In the genomic region with DNA sequence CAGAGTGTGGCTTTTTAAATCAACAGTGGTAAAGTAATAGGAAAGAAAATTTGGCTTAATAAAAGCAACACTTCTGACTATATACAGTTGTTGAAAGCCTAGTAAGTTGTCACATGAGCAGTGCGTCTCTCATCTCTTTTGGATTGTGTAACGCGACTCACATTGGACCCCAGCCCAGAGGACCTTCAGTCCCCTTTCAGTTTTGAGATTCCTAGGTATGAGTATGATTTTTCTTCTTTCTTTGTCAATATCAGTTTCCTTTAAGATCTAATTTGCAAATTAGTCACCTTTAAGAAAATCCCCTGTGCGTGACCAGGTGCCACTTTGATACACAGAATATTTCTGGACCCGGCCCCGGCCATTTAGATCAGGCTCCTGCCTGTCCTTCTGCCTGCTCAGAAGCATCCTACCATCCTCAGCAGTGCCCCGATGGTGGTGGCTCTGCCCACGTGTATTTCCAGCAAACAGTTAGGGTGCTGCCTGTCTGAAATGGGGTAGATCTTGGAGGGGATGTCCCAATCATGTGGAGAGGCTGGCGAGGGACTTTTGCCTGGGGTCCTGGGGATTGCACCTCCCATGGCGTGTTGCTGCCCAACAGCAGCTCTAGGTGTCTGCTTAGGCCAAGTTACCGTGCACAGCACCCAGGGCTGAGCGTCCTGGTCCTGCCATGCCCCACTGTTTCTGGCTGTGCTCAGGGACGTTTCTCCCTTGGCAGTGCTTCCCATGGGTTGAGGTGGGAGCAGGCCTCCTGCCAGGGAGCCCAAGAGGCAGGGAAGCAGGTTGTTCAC, we compare ENCODE assay signal across 20 cellular contexts. TPM values are rescaled to one million over a fixed set of nuclear protein-coding genes. Genes with fewer than 3 reads are reported as not detected.
DNase-seq lines count a peak whose midpoint lies in the region; ATAC-seq, FAIRE-seq and TF ChIP-seq lines count a peak whose summit lies in the region.
"Had no signal": no experiment of that assay in that cellular context is flagged by ENCODE, and none has a peak within 500 bp of the region (broad histone marks: within the 10 kb centered on the region; RNA-seq: fewer than 3 reads in every experiment).

No MANE protein-coding gene starts in this region.

- TF ChIP-seq POLR2A in right lobe of liver (IDR thresholded peaks at IDR 0.05), result no peak
- no peak for TF ChIP-seq POLR2A in HepG2 (IDR thresholded peaks at IDR 0.05; ENCODE audit: insufficient read depth in 1 of 2, low read depth in 2 of 2, low read length in 2 of 2)
- no peak for TF ChIP-seq POLR2A in H1 (IDR thresholded peaks at IDR 0.05; ENCODE audit: control extremely low read depth in 1 of 2, low read depth in 2 of 2, low read length in 2 of 2)

- no peak overlapping the region for H3K9ac ChIP-seq in HepG2 (ENCODE audit: insufficient read depth, low read depth, low read length)
- no peak overlapping the region for H3K9ac ChIP-seq in H1 (replicated peaks in 1 of 4; ENCODE audit: extremely low read depth in 1 of 4, low read depth in 3 of 4, low read length in 3 of 4)

- ATAC-seq in right lobe of liver (peak; percentile 33 to 71 (median 44)), HepG2 (no peak), memory B cell (ENCODE audit: low read depth) (no peak), HG02763 (IDR thresholded peaks at IDR 0.05; ENCODE audit: unreplicated experiment) (no peak)

- H3K36me3 ChIP-seq in right lobe of liver (peaks cover 0 to 26% (median under 1%) of the 10 kb centered on the region in 4 donors), HepG2 (replicated peaks in 1 of 2; ENCODE audit: control insufficient read depth in 1 of 2, insufficient read depth in 2 of 2, low read length in 2 of 2) (peaks cover 19 to 63% of the 10 kb centered on the region in 2 experiments; a peak in 4 of 5 replicates), H1 (ENCODE audit: control insufficient read depth in 2 of 4, insufficient read depth in 4 of 4, low read length in 3 of 4) (peaks cover 7 to 13% (median 13%) of the 10 kb centered on the region in 4 experiments; a peak in 6 of 8 replicates)

- CTCF ChIA-PET in HepG2 (lab: Yijun Ruan, JAX; ENCODE audit: low intra/inter-chr PET ratio, low total read pairs) (no interaction called here), H1 (lab: Charles Lee; ENCODE audit: partially characterized antibody) (no interaction called here)

- no peak overlapping the region for H2BK20ac ChIP-seq in H1 (ENCODE audit: low read length)

- no peak overlapping the region for H3K4me3 ChIP-seq in right lobe of liver
- no peak overlapping the region for H3K4me3 ChIP-seq in HepG2 (replicated peaks in 1 of 3; ENCODE audit: insufficient read depth in 1 of 3, low read depth in 2 of 3, low read length in 3 of 3)
- no peak overlapping the region for H3K4me3 ChIP-seq in H1 (ENCODE audit: extremely low read depth in 1 of 4, insufficient read depth in 2 of 4, low read depth in 3 of 4, low read length in 4 of 4)

- H3K36me3 Mint-ChIP-seq in memory B cell, result peaks cover 22% of the 10 kb centered on the region

- no peak overlapping the region for H3K56ac ChIP-seq in H1 (replicated peaks; ENCODE audit: insufficient read length, low read depth, low read length)

- no peaks in the 10 kb centered on the region for H3K9me3 Mint-ChIP-seq in memory B cell
- H3K9me3 Mint-ChIP-seq: IgD-negative memory B cell had no signal

- H3K23ac ChIP-seq in H1 (ENCODE audit: insufficient read length), result no peak overlapping the region

- POLR2A ChIA-PET in HepG2 (lab: Yijun Ruan, JAX) (no interaction called here), H1 (lab: Charles Lee; ENCODE audit: partially characterized antibody) (no interaction called here)

- H3K27ac Mint-ChIP-seq in memory B cell, result peak overlapping the region; percentile 60

- no peaks in the 10 kb centered on the region for H3K23me2 ChIP-seq in H1 (ENCODE audit: low read depth, low read length)

- H2AFZ ChIP-seq in HepG2 (ENCODE audit: low read length) (no peak overlapping the region), H1 (ENCODE audit: low read length) (no peak overlapping the region)

- H3K9me3 ChIP-seq in right lobe of liver (no peaks in the 10 kb centered on the region), HepG2 (ENCODE audit: low read length) (no peaks in the 10 kb centered on the region), H1 (ENCODE audit: insufficient read depth in 2 of 2, low read depth in 1 of 2, low read length in 1 of 2) (no peaks in the 10 kb centered on the region)

- H3K27ac ChIP-seq in right lobe of liver (no peak overlapping the region), HepG2 (ENCODE audit: extremely low read length, insufficient read depth, low read length) (no peak overlapping the region), H1 (ENCODE audit: low read depth, low read length) (no peak overlapping the region)

- no peak overlapping the region for H3K14ac ChIP-seq in H1 (ENCODE audit: insufficient read length)

- no peak overlapping the region for H2BK15ac ChIP-seq in H1 (ENCODE audit: low read length)

- no peak overlapping the region for H3K4me2 ChIP-seq in HepG2 (ENCODE audit: low read depth, low read length)
- H3K4me2 ChIP-seq in H1 (ENCODE audit: insufficient read depth in 1 of 2, low read depth in 2 of 2, low read length in 2 of 2), result no peak overlapping the region

- no peaks in the 10 kb centered on the region for H4K20me1 ChIP-seq in HepG2 (ENCODE audit: insufficient read depth, low read length)
- peaks cover 14 to 25% of the 10 kb centered on the region in 2 experiments for H4K20me1 ChIP-seq in H1 (replicated peaks in 1 of 2; ENCODE audit: control insufficient read depth in 1 of 2, insufficient read depth in 2 of 2, low read length in 2 of 2)

- intact Hi-C loops in right lobe of liver (cut with DNase I), result no loop called here
- intact Hi-C loops in HepG2 (cut with micrococcal nuclease; ENCODE audit: unreplicated experiment), result no loop called here
- intact Hi-C loops in head of caudate nucleus (cut with DNase I), result no loop called here

- H2BK12ac ChIP-seq in H1 (ENCODE audit: low read depth, low read length), result no peak overlapping the region

- TF ChIP-seq CTCF in right lobe of liver (IDR thresholded peaks at IDR 0.05) (no peak), HepG2 (CRISPR knock-in tag; IDR thresholded peaks at IDR 0.05) (no peak), H1 (IDR thresholded peaks at IDR 0.05; ENCODE audit: control extremely low read depth in 1 of 3, insufficient read depth in 1 of 3, low read depth in 1 of 3, low read length in 3 of 3) (no peak)

- no TSS peak for BruUV-seq in HepG2 (replicated peaks; lab: Mats Ljungman, UMichigan)

- no peaks in the 10 kb centered on the region for H3K27me3 Mint-ChIP-seq in memory B cell
- H3K27me3 Mint-ChIP-seq: IgD-negative memory B cell had no signal

- TF ChIP-seq RAD21 in HepG2 (CRISPR knock-in tag; IDR thresholded peaks at IDR 0.05) (no peak), H1 (IDR thresholded peaks at IDR 0.05 in 1 of 2, conservative IDR thresholded peaks at IDR 0.05 in 1 of 2; ENCODE audit: low read depth in 2 of 2, low read length in 2 of 2) (no peak)

- no peak overlapping the region for H4K91ac ChIP-seq in H1 (replicated peaks; ENCODE audit: insufficient read length, low read length)

- H3K4me1 ChIP-seq in right lobe of liver (peaks cover 0 to 25% (median 3%) of the 10 kb centered on the region in 4 donors), HepG2 (ENCODE audit: insufficient read depth, low read length) (no peaks in the 10 kb centered on the region), H1 (replicated peaks in 1 of 4; ENCODE audit: control insufficient read depth in 3 of 4, insufficient read depth in 4 of 4, low read length in 3 of 4) (no peaks in the 10 kb centered on the region)

- TF ChIP-seq EP300 in HepG2 (IDR thresholded peaks at IDR 0.05; ENCODE audit: low read depth in 2 of 2, low read length in 2 of 2) (no peak), HepG2 (CRISPR knock-in tag; IDR thresholded peaks at IDR 0.05; ENCODE audit: borderline replicate concordance) (no peak), H1 (IDR thresholded peaks at IDR 0.05; ENCODE audit: borderline replicate concordance in 1 of 2, low read depth in 2 of 2, low read length in 2 of 2) (no peak)

- FAIRE-seq in HepG2 (lab: Jason Lieb, UNC), result no peak
- FAIRE-seq in H1 (lab: Jason Lieb, UNC), result no peak
- no peak for FAIRE-seq in HTR-8/SVneo (lab: Jason Lieb, UNC)
- FAIRE-seq: endometrium, GM12891 had no signal

- no peak overlapping the region for H2AK5ac ChIP-seq in H1 (ENCODE audit: low read depth, low read length)

- H3K4me1 Mint-ChIP-seq in memory B cell, result peaks cover 13% of the 10 kb centered on the region

- H3K4me3 Mint-ChIP-seq in memory B cell, result no peak overlapping the region
- H3K4me3 Mint-ChIP-seq: IgD-negative memory B cell had no signal

- WGBS in right lobe of liver (ENCODE audit: insufficient coverage, low coverage, low lambda C conversion rate, missing lambda C conversion rate), result 43% methylated on average over 7 of the region's 13 CpGs
- 95% methylated on average over 8 of the region's 13 CpGs for WGBS in HepG2 (ENCODE audit: low lambda C conversion rate)
- WGBS in H1 (ENCODE audit: extremely low coverage in 1 of 2, insufficient coverage in 1 of 2, insufficient read length in 1 of 2, insufficient replicate concordance in 2 of 2, low coverage in 1 of 2, low lambda C conversion rate in 2 of 2, missing lambda C conversion rate in 1 of 2), 2 experiments, result 94% methylated on average over 13 of the region's 13 CpGs; no CpG with 5 or more reads in 1 of the 2 experiments

- no peaks in the 10 kb centered on the region for H3K79me2 ChIP-seq in HepG2 (ENCODE audit: insufficient read depth, low read length)
- peaks cover 0 to 20% of the 10 kb centered on the region in 2 experiments; a peak in 2 of 4 replicates for H3K79me2 ChIP-seq in H1 (ENCODE audit: control insufficient read depth in 1 of 2, insufficient read depth in 2 of 2, low read length in 2 of 2)

- peaks cover 13% of the 10 kb centered on the region for H3K79me1 ChIP-seq in H1 (ENCODE audit: low read depth, low read length)

- H3K27me3 ChIP-seq in right lobe of liver, result no peaks in the 10 kb centered on the region
- H3K27me3 ChIP-seq in HepG2 (ENCODE audit: control insufficient read depth in 1 of 2, insufficient read depth in 2 of 2, low read length in 2 of 2), result no peaks in the 10 kb centered on the region
- H3K27me3 ChIP-seq in H1 (replicated peaks in 1 of 4; ENCODE audit: control insufficient read depth in 3 of 4, extremely low read depth in 1 of 4, insufficient read depth in 3 of 4, low read length in 3 of 4), result no peaks in the 10 kb centered on the region

- H2BK5ac ChIP-seq in H1 (ENCODE audit: low read depth, low read length), result no peak overlapping the region

- no peak for DNase-seq in right lobe of liver
- DNase-seq in HepG2 (ENCODE audit: low spot score), result no peak
- DNase-seq in H1 (ENCODE audit: low read depth in 1 of 2, low spot score in 2 of 2), result no peak
- no peak for DNase-seq in memory B cell (ENCODE audit: low spot score in 2 of 2)
- DNase-seq in HTR-8/SVneo (ENCODE audit: insufficient read length, low spot score), result no peak
- DNase-seq in head of caudate nucleus, result no peak
- DNase-seq in hepatic stellate cell (ENCODE audit: low spot score), result no peak
- DNase-seq: activated CD4-positive, alpha-beta T cell treated with anti-CD3 and anti-CD28 coated beads, Interleukin-2, amount 50 U/mL, for 1 hour; anterior cingulate cortex; NCI-H2029; NCI-H510A; T1000 had no signal

- H3K4ac ChIP-seq in H1 (replicated peaks; ENCODE audit: insufficient read length, low read depth, low read length), result no peak overlapping the region

- peak overlapping the region; percentile 57; the same call in 1 of the 2 replicates for H4K8ac ChIP-seq in H1 (ENCODE audit: extremely low read depth, insufficient read depth, low read length)

- in situ Hi-C loops in HepG2 (cut with HindIII; ENCODE audit: extremely low pct_ligation_motif_present, low pct_unique_long_range_greater_than_20kb), result no loop called here

- H2BK120ac ChIP-seq in H1 (replicated peaks; ENCODE audit: low read depth, low read length), result no peak overlapping the region

- H3K18ac ChIP-seq in H1 (ENCODE audit: extremely low read depth, low read length), result no peak overlapping the region

- H4K5ac ChIP-seq in H1 (ENCODE audit: insufficient read length, low read depth, low read length), result no peak overlapping the region

RNA-seq across cellular contexts. Expression of a gene that starts 21.1 kb away (rescaled TPM):
- 10 to 100 TPM; 15.2 to 32.5 (median 24.8) TPM for total RNA-seq in right lobe of liver
- total RNA-seq in HepG2 (2016; rRNA removed; fragmentation: Illumina TruSeq; extraction: Trizol), result 25.1 and 25.8 TPM in 2 replicates
- 10.1 and 13.3 TPM in 2 replicates for total RNA-seq in HepG2 (2016; cell fraction: cytosol; rRNA removed; fragmentation: Illumina TruSeq; extraction: Trizol; ENCODE audit: low read depth)
- total RNA-seq in HepG2 (2016; cell fraction: insoluble cytoplasmic fraction; rRNA removed; fragmentation: Illumina TruSeq; extraction: Trizol), result 25.5 and 25.8 TPM in 2 replicates
- 17.9 and 18.3 TPM in 2 replicates for total RNA-seq in HepG2 (2016; cell fraction: membrane; rRNA removed; fragmentation: Illumina TruSeq; extraction: Trizol)
- total RNA-seq in HepG2 (2016; cell fraction: nucleus; rRNA removed; fragmentation: Illumina TruSeq; extraction: Trizol), result 20.5 and 21.5 TPM in 2 replicates
- 13.6 and 14.1 TPM in 2 replicates for polyA plus RNA-seq in HepG2 (2011; rRNA removed)
- 16.8 and 19.5 TPM in 2 replicates for polyA plus RNA-seq in HepG2 (2011; cell fraction: cytosol; rRNA removed)
- 19.8 and 20.7 TPM in 2 replicates for polyA plus RNA-seq in HepG2 (2011; cell fraction: nucleus; rRNA removed)
- polyA plus RNA-seq in HepG2 (2012), result 12.1 and 15.6 TPM in 2 replicates
- 4.7 and 6.2 TPM in 2 replicates for polyA plus RNA-seq in HepG2 (2016; cell fraction: cytosol; fragmentation: Illumina TruSeq; extraction: Trizol; ENCODE audit: low read depth)
- 19.4 and 24.0 TPM in 2 replicates for polyA plus RNA-seq in HepG2 (2016; cell fraction: insoluble cytoplasmic fraction; fragmentation: Illumina TruSeq; extraction: Trizol; ENCODE audit: low read depth)
- polyA plus RNA-seq in HepG2 (2016; cell fraction: membrane; fragmentation: Illumina TruSeq; extraction: Trizol; ENCODE audit: low read depth), result 10.9 and 11.7 TPM in 2 replicates
- 19.3 and 22.0 TPM in 2 replicates for polyA plus RNA-seq in HepG2 (2016; cell fraction: nucleus; fragmentation: Illumina TruSeq; extraction: Trizol; ENCODE audit: insufficient read depth, low read depth)
- polyA minus RNA-seq in HepG2 (2011; rRNA and poly(A)+ RNA removed; ENCODE audit: low replicate concordance), result 16.8 and 27.2 TPM in 2 replicates
- 8.8 and 9.6 TPM in 2 replicates for polyA minus RNA-seq in HepG2 (2011; cell fraction: cytosol; rRNA and poly(A)+ RNA removed)
- polyA minus RNA-seq in HepG2 (2011; cell fraction: nucleus; rRNA and poly(A)+ RNA removed), result 30.3 and 36.4 TPM in 2 replicates
- 34.5 and 42.2 TPM in 2 replicates for total RNA-seq in H1 (2021; fragmentation: NEBNext Ultra II Directional; extraction: Animal tissue kit (Norgen Biotek cat#: 25700))
- 37.6 and 50.6 TPM in 2 replicates for polyA plus RNA-seq in H1 (2011; rRNA removed)
- 49.1 TPM for polyA plus RNA-seq in H1 (2011; cell fraction: cytosol; rRNA removed)
- 50.5 TPM for polyA plus RNA-seq in H1 (2011; cell fraction: nucleus; rRNA removed)
- 35.1 to 40.8 TPM (median 39.9 TPM) in 4 replicates for polyA plus RNA-seq in H1 (2012, experiment 1 of 2)
- 46.2 TPM for polyA plus RNA-seq in H1 (2012, experiment 2 of 2)
- 20.2 TPM for polyA plus RNA-seq in H1 (2013, experiment 1 of 2)
- polyA plus RNA-seq in H1 (2013, experiment 2 of 2), result 20.5 TPM
- 38.0 and 45.5 TPM in 2 replicates for polyA minus RNA-seq in H1 (2011; rRNA and poly(A)+ RNA removed)
- 21.7 TPM for polyA minus RNA-seq in H1 (2011; cell fraction: cytosol; rRNA and poly(A)+ RNA removed)
- polyA minus RNA-seq in H1 (2011; cell fraction: nucleus; rRNA and poly(A)+ RNA removed), result 58.7 TPM

RNA-seq across cellular contexts. Expression of a gene that starts 21.3 kb away (rescaled TPM):
- total RNA-seq in right lobe of liver, result 10 to 100 TPM in 2 of 6 experiments, 1 to 10 TPM in 4; 7.2 to 17.7 (median 9.5) TPM
- 23.0 and 29.0 TPM in 2 replicates for total RNA-seq in HepG2 (2016; rRNA removed; fragmentation: Illumina TruSeq; extraction: Trizol)
- 10.5 and 13.6 TPM in 2 replicates for total RNA-seq in HepG2 (2016; cell fraction: cytosol; rRNA removed; fragmentation: Illumina TruSeq; extraction: Trizol; ENCODE audit: low read depth)
- 21.9 and 31.1 TPM in 2 replicates for total RNA-seq in HepG2 (2016; cell fraction: insoluble cytoplasmic fraction; rRNA removed; fragmentation: Illumina TruSeq; extraction: Trizol)
- total RNA-seq in HepG2 (2016; cell fraction: membrane; rRNA removed; fragmentation: Illumina TruSeq; extraction: Trizol), result 18.8 and 21.7 TPM in 2 replicates
- total RNA-seq in HepG2 (2016; cell fraction: nucleus; rRNA removed; fragmentation: Illumina TruSeq; extraction: Trizol), result 21.3 and 26.3 TPM in 2 replicates
- polyA plus RNA-seq in HepG2 (2011; rRNA removed), result 10.2 and 17.3 TPM in 2 replicates
- 10.6 and 14.3 TPM in 2 replicates for polyA plus RNA-seq in HepG2 (2011; cell fraction: cytosol; rRNA removed)
- polyA plus RNA-seq in HepG2 (2011; cell fraction: nucleus; rRNA removed), result 44.8 and 46.2 TPM in 2 replicates
- 9.4 and 10.9 TPM in 2 replicates for polyA plus RNA-seq in HepG2 (2012)
- 7.9 and 10.7 TPM in 2 replicates for polyA plus RNA-seq in HepG2 (2016; cell fraction: cytosol; fragmentation: Illumina TruSeq; extraction: Trizol; ENCODE audit: low read depth)
- polyA plus RNA-seq in HepG2 (2016; cell fraction: insoluble cytoplasmic fraction; fragmentation: Illumina TruSeq; extraction: Trizol; ENCODE audit: low read depth), result 18.0 and 18.7 TPM in 2 replicates
- polyA plus RNA-seq in HepG2 (2016; cell fraction: membrane; fragmentation: Illumina TruSeq; extraction: Trizol; ENCODE audit: low read depth), result 11.6 and 12.6 TPM in 2 replicates
- polyA plus RNA-seq in HepG2 (2016; cell fraction: nucleus; fragmentation: Illumina TruSeq; extraction: Trizol; ENCODE audit: insufficient read depth, low read depth), result 23.9 and 25.0 TPM in 2 replicates
- 88.6 and 93.9 TPM in 2 replicates for polyA minus RNA-seq in HepG2 (2011; rRNA and poly(A)+ RNA removed; ENCODE audit: low replicate concordance)
- 9.8 and 14.0 TPM in 2 replicates for polyA minus RNA-seq in HepG2 (2011; cell fraction: cytosol; rRNA and poly(A)+ RNA removed)
- 62.1 and 65.3 TPM in 2 replicates for polyA minus RNA-seq in HepG2 (2011; cell fraction: nucleus; rRNA and poly(A)+ RNA removed)
- total RNA-seq in H1 (2021; fragmentation: NEBNext Ultra II Directional; extraction: Animal tissue kit (Norgen Biotek cat#: 25700)), result 13.0 and 13.2 TPM in 2 replicates
- 23.3 and 34.0 TPM in 2 replicates for polyA plus RNA-seq in H1 (2011; rRNA removed)
- 16.8 TPM for polyA plus RNA-seq in H1 (2011; cell fraction: cytosol; rRNA removed)
- 32.3 TPM for polyA plus RNA-seq in H1 (2011; cell fraction: nucleus; rRNA removed)
- 7.5 to 14.7 TPM (median 13.9 TPM) in 4 replicates for polyA plus RNA-seq in H1 (2012, experiment 1 of 2)
- 14.4 TPM for polyA plus RNA-seq in H1 (2012, experiment 2 of 2)
- 6.7 TPM for polyA plus RNA-seq in H1 (2013, experiment 1 of 2)
- 6.6 TPM for polyA plus RNA-seq in H1 (2013, experiment 2 of 2)
- 28.2 and 34.3 TPM in 2 replicates for polyA minus RNA-seq in H1 (2011; rRNA and poly(A)+ RNA removed)
- 14.8 TPM for polyA minus RNA-seq in H1 (2011; cell fraction: cytosol; rRNA and poly(A)+ RNA removed)
- 83.8 TPM for polyA minus RNA-seq in H1 (2011; cell fraction: nucleus; rRNA and poly(A)+ RNA removed)

RNA-seq across cellular contexts. Expression of a gene that starts 59.1 kb away (rescaled TPM):
- total RNA-seq in right lobe of liver (not detected), HepG2 (2016; rRNA removed; fragmentation: Illumina TruSeq; extraction: Trizol) (not detected in 2 replicates)
- not detected in 2 replicates for total RNA-seq in HepG2 (2016; cell fraction: cytosol; rRNA removed; fragmentation: Illumina TruSeq; extraction: Trizol; ENCODE audit: low read depth)
- total RNA-seq in HepG2 (2016; cell fraction: insoluble cytoplasmic fraction; rRNA removed; fragmentation: Illumina TruSeq; extraction: Trizol), result not detected in 2 replicates
- not detected in 2 replicates for total RNA-seq in HepG2 (2016; cell fraction: membrane; rRNA removed; fragmentation: Illumina TruSeq; extraction: Trizol)
- total RNA-seq in HepG2 (2016; cell fraction: nucleus; rRNA removed; fragmentation: Illumina TruSeq; extraction: Trizol), result not detected in 2 replicates
- polyA plus RNA-seq in HepG2 (2011; rRNA removed) (not detected in 2 replicates), H1 (2011; rRNA removed) (not detected in 2 replicates)
- not detected in 2 replicates for polyA plus RNA-seq in HepG2 (2011; cell fraction: cytosol; rRNA removed)
- polyA plus RNA-seq in HepG2 (2011; cell fraction: nucleus; rRNA removed), result not detected in 2 replicates
- not detected in 2 replicates for polyA plus RNA-seq in HepG2 (2012)
- not detected in 2 replicates for polyA plus RNA-seq in HepG2 (2016; cell fraction: cytosol; fragmentation: Illumina TruSeq; extraction: Trizol; ENCODE audit: low read depth)
- polyA plus RNA-seq in HepG2 (2016; cell fraction: insoluble cytoplasmic fraction; fragmentation: Illumina TruSeq; extraction: Trizol; ENCODE audit: low read depth), result not detected in 2 replicates
- not detected in 2 replicates for polyA plus RNA-seq in HepG2 (2016; cell fraction: membrane; fragmentation: Illumina TruSeq; extraction: Trizol; ENCODE audit: low read depth)
- polyA plus RNA-seq in HepG2 (2016; cell fraction: nucleus; fragmentation: Illumina TruSeq; extraction: Trizol; ENCODE audit: insufficient read depth, low read depth), result not detected in 2 replicates
- polyA minus RNA-seq in HepG2 (2011; rRNA and poly(A)+ RNA removed; ENCODE audit: low replicate concordance), result not detected in 2 replicates
- not detected in 2 replicates for polyA minus RNA-seq in HepG2 (2011; cell fraction: cytosol; rRNA and poly(A)+ RNA removed)
- not detected in 2 replicates for polyA minus RNA-seq in HepG2 (2011; cell fraction: nucleus; rRNA and poly(A)+ RNA removed)
- not detected in 2 replicates for total RNA-seq in H1 (2021; fragmentation: NEBNext Ultra II Directional; extraction: Animal tissue kit (Norgen Biotek cat#: 25700))
- not detected for polyA plus RNA-seq in H1 (2011; cell fraction: cytosol; rRNA removed)
- not detected for polyA plus RNA-seq in H1 (2011; cell fraction: nucleus; rRNA removed)
- polyA plus RNA-seq in H1 (2012, experiment 1 of 2), result not detected in 4 replicates
- not detected for polyA plus RNA-seq in H1 (2012, experiment 2 of 2)
- polyA plus RNA-seq in H1 (2013, experiment 1 of 2), result not detected
- polyA plus RNA-seq in H1 (2013, experiment 2 of 2), result not detected
- polyA minus RNA-seq in H1 (2011; rRNA and poly(A)+ RNA removed), result not detected in 2 replicates
- not detected for polyA minus RNA-seq in H1 (2011; cell fraction: cytosol; rRNA and poly(A)+ RNA removed)
- not detected for polyA minus RNA-seq in H1 (2011; cell fraction: nucleus; rRNA and poly(A)+ RNA removed)
- total RNA-seq: chondrocyte, mesenteric fat pad, SK-MEL-5 had no signal
- polyA plus RNA-seq: IgD-negative memory B cell, neural cell had no signal

Comparison
In these comparisons a context has a peak if more than half of its experiments do, and no peak if none do; other contexts are left out.
1. ATAC-seq: peak in right lobe of liver (4 of 4); none in HepG2 (single experiment), memory B cell (single experiment) and HG02763 (single experiment).